Comparison of ENCODE assay signal across 9 cellular contexts in the genomic region with DNA sequence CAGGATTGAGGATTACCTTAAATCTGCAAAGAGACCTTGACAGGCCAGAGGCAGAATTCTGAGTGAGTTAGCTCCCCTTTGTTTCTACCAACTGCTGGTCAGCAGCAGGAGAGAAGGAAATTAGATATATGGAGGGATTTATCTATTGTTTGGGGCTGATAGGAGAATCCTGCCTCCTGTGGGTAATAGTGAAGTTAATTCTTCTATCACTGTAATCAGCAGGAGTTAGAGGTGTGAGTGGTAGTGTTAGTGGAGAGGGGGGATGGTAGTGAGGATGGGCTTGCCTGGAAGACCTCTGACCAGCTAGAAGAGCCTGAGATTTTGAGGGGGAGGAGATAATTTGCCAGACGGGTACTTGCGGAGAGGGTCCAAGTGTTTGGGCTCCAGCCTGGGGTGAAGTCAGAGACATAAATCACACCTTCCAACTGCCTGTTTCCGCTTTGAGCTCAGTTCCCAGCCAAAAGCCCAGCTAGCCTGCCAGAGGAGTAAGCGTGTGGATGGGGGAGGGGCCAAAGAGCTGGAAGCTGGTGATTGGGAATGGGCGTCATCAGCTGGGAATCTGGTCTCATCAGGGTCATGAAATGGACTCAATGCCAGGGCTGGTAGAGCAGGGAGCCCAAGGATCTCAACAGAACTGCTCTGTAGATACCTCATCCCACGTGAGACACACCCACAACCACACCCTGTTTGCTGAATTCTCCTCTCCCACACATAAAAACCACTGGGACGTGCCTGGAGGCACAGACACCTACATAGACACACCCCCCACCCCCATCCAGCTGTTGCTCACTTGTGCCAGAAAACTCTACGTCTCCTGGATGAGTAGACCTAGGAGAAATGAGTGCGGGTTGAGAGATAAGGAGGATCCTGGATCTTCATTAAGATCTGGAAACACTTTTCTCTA. TPM values are rescaled to one million over a fixed set of nuclear protein-coding genes. Genes with fewer than 3 reads are reported as not detected.
DNase-seq lines count a peak whose midpoint lies in the region; ATAC-seq and TF ChIP-seq lines count a peak whose summit lies in the region.
"Had no signal": no experiment of that assay in that cellular context is flagged by ENCODE, and none has a peak within 500 bp of the region (broad histone marks: within the 10 kb centered on the region; RNA-seq: fewer than 3 reads in every experiment).

No MANE protein-coding gene starts in this region.

- H3K27me3 ChIP-seq in lung (ENCODE audit: control insufficient read depth, insufficient read depth) = no peaks in the 10 kb centered on the region
- no peaks in the 10 kb centered on the region for H3K27me3 ChIP-seq in aorta (ENCODE audit: control insufficient read depth in 1 of 2, insufficient read depth in 2 of 2, low read length in 1 of 2)

- H3K4me3 ChIP-seq in cardiac fibroblast (replicated peaks in 1 of 2; ENCODE audit: low read depth in 2 of 2, low read length in 2 of 2) = no peak overlapping the region
- no peak overlapping the region for H3K4me3 ChIP-seq in lung
- H3K4me3 ChIP-seq in aorta (ENCODE audit: low read length in 2 of 2) = no peak overlapping the region

- peak; percentile 38 for ATAC-seq in activated naive CD8-positive, alpha-beta T cell treated with anti-CD3 and anti-CD28 coated beads, Interleukin-2, amount 10 ng/mL, durations not matched to agents 7 days and 5 days (ENCODE audit: low read depth)
- ATAC-seq in lung (ENCODE audit: insufficient read depth, low FRiP score) (peak; percentile 32), aorta (ENCODE audit: low FRiP score) (peak; percentile 76), HG03135 (IDR thresholded peaks at IDR 0.05; ENCODE audit: unreplicated experiment) (no peak)

- H3K4me1 ChIP-seq in lung (ENCODE audit: control insufficient read depth in 2 of 2, insufficient read depth in 2 of 2, low read length in 2 of 2) = peaks cover 18 to 19% of the 10 kb centered on the region in 2 donors
- H3K4me1 ChIP-seq in aorta (ENCODE audit: control insufficient read depth in 1 of 2, insufficient read depth in 2 of 2, low read length in 2 of 2) = peaks cover 2 to 11% of the 10 kb centered on the region in 2 donors

- intact Hi-C loops in aorta (cut with DNase I) = loop anchor here in 1 of 2 donors (2.0 kb wide), 1 partner anchor 13 kb away; the partner anchor contains the start of gene ITGA5

- H3K27me3 Mint-ChIP-seq in activated naive CD8-positive, alpha-beta T cell treated with anti-CD3 and anti-CD28 coated beads, Interleukin-2, amount 10 ng/mL, durations not matched to agents 7 days and 5 days = peaks cover 8% of the 10 kb centered on the region
- no peaks in the 10 kb centered on the region for H3K27me3 Mint-ChIP-seq in activated naive CD8-positive, alpha-beta T cell treated with anti-CD3 and anti-CD28 coated beads for 36 hours

- H3K9me3 ChIP-seq in lung (ENCODE audit: control insufficient read depth in 2 of 2, insufficient read depth in 1 of 2, low read length in 1 of 2) (no peaks in the 10 kb centered on the region), aorta (ENCODE audit: control insufficient read depth, low read length) (no peaks in the 10 kb centered on the region)

- no peak for TF ChIP-seq CTCF in cardiac fibroblast (IDR thresholded peaks at IDR 0.05; ENCODE audit: low read depth, low read length)
- no peak for TF ChIP-seq CTCF in lung (IDR thresholded peaks at IDR 0.05; ENCODE audit: control extremely low read depth, extremely low read depth)

- H3K27ac ChIP-seq in lung (ENCODE audit: low read depth in 1 of 2, low read length in 1 of 2) (peak overlapping the region; percentile 58 to 84), aorta (ENCODE audit: low read depth in 1 of 2, low read length in 2 of 2) (no peak overlapping the region)

- H3K9me3 Mint-ChIP-seq in activated naive CD8-positive, alpha-beta T cell treated with anti-CD3 and anti-CD28 coated beads, Interleukin-2, amount 10 ng/mL, durations not matched to agents 7 days and 5 days = no peaks in the 10 kb centered on the region
- H3K9me3 Mint-ChIP-seq in activated naive CD8-positive, alpha-beta T cell treated with anti-CD3 and anti-CD28 coated beads for 36 hours = no peaks in the 10 kb centered on the region

- peak; percentile 32 for DNase-seq in activated naive CD8-positive, alpha-beta T cell treated with anti-CD3 and anti-CD28 coated beads, Interleukin-2, amount 10 ng/mL, durations not matched to agents 7 days and 5 days
- no peak for DNase-seq in activated naive CD8-positive, alpha-beta T cell treated with anti-CD3 and anti-CD28 coated beads for 36 hours
- DNase-seq in cardiac fibroblast (ENCODE audit: low read depth in 2 of 2) (peak; percentile 86 to 91), lung (ENCODE audit: low spot score) (peak; percentile 43), aorta (peak; percentile 90 to 93), NCI-H1105 (lab: John Stamatoyannopoulos, UW) (no peak), inferior parietal cortex (ENCODE audit: extremely low spot score) (no peak)
- DNase-seq: MV-4-11 had no signal

- peak overlapping the region; percentile 66 for H3K4me3 Mint-ChIP-seq in activated naive CD8-positive, alpha-beta T cell treated with anti-CD3 and anti-CD28 coated beads, Interleukin-2, amount 10 ng/mL, durations not matched to agents 7 days and 5 days
- no peak overlapping the region for H3K4me3 Mint-ChIP-seq in activated naive CD8-positive, alpha-beta T cell treated with anti-CD3 and anti-CD28 coated beads for 36 hours

- H3K36me3 ChIP-seq in lung (ENCODE audit: control insufficient read depth in 2 of 2, insufficient read depth in 2 of 2, low read length in 2 of 2) = no peaks in the 10 kb centered on the region
- no peaks in the 10 kb centered on the region for H3K36me3 ChIP-seq in aorta (ENCODE audit: control insufficient read depth in 1 of 2, insufficient read depth in 2 of 2, low read length in 1 of 2)

- POLR2A ChIA-PET in activated naive CD8-positive, alpha-beta T cell treated with anti-CD3 and anti-CD28 coated beads, Interleukin-2, amount 10 ng/mL, durations not matched to agents 7 days and 5 days (lab: Charles Lee) = interaction anchor here (0.6 to 1.8 kb wide), 6 partner anchors 12 to 50 kb away, joined by 3 to 5 read pairs (median 3); no protein-coding TSS in a partner anchor

- H3K27ac Mint-ChIP-seq in activated naive CD8-positive, alpha-beta T cell treated with anti-CD3 and anti-CD28 coated beads, Interleukin-2, amount 10 ng/mL, durations not matched to agents 7 days and 5 days = peak overlapping the region; percentile 57
- no peak overlapping the region for H3K27ac Mint-ChIP-seq in activated naive CD8-positive, alpha-beta T cell treated with anti-CD3 and anti-CD28 coated beads for 36 hours

- H3K36me3 Mint-ChIP-seq in activated naive CD8-positive, alpha-beta T cell treated with anti-CD3 and anti-CD28 coated beads, Interleukin-2, amount 10 ng/mL, durations not matched to agents 7 days and 5 days = peaks cover 1% of the 10 kb centered on the region
- no peaks in the 10 kb centered on the region for H3K36me3 Mint-ChIP-seq in activated naive CD8-positive, alpha-beta T cell treated with anti-CD3 and anti-CD28 coated beads for 36 hours

- H3K4me1 Mint-ChIP-seq in activated naive CD8-positive, alpha-beta T cell treated with anti-CD3 and anti-CD28 coated beads, Interleukin-2, amount 10 ng/mL, durations not matched to agents 7 days and 5 days = peaks cover 38% of the 10 kb centered on the region
- peaks cover 30% of the 10 kb centered on the region for H3K4me1 Mint-ChIP-seq in activated naive CD8-positive, alpha-beta T cell treated with anti-CD3 and anti-CD28 coated beads for 36 hours

- 35 to 39% methylated on average over 9 of the region's 9 CpGs for WGBS in lung, 2 donors
- 18 to 24% methylated on average over 9 of the region's 9 CpGs for WGBS in aorta, 2 donors

RNA-seq across cellular contexts. Expression of gene ITGA5, which starts 13.1 kb away (rescaled TPM):
- 10 to 100 TPM; 84.5 to 90.6 TPM for total RNA-seq in activated naive CD8-positive, alpha-beta T cell treated with anti-CD3 and anti-CD28 coated beads, Interleukin-2, amount 10 ng/mL, durations not matched to agents 7 days and 5 days
- 10 to 100 TPM; 18.3 to 20.1 TPM for total RNA-seq in activated naive CD8-positive, alpha-beta T cell treated with anti-CD3 and anti-CD28 coated beads for 36 hours
- total RNA-seq in lung (100 to 1,000 TPM in 1 of 2 donors, 10 to 100 TPM in 1; 71.2 to 131 TPM), aorta (1,000 to 10,000 TPM in 1 of 2 donors, 100 to 1,000 TPM in 1; 241 to 1,416 TPM)
- polyA plus RNA-seq in lung (100 to 1,000 TPM in 1 of 2 donors, 10 to 100 TPM in 1; 39.8 to 134 TPM), aorta (100 to 1,000 TPM in 1 of 2 donors, 10 to 100 TPM in 1; 26.5 to 464 TPM)

RNA-seq across cellular contexts. Expression of gene GTSF1, which starts 41.2 kb away (rescaled TPM):
- 1 to 10 TPM; 7.4 to 9.3 TPM for total RNA-seq in activated naive CD8-positive, alpha-beta T cell treated with anti-CD3 and anti-CD28 coated beads, Interleukin-2, amount 10 ng/mL, durations not matched to agents 7 days and 5 days
- 1 to 10 TPM; 7.8 to 9.6 TPM for total RNA-seq in activated naive CD8-positive, alpha-beta T cell treated with anti-CD3 and anti-CD28 coated beads for 36 hours
- total RNA-seq in lung (1 to 10 TPM in 1 of 2 donors, under 1 TPM in 1; 0.68 to 1.2 TPM), aorta (not detected)
- polyA plus RNA-seq in lung (1 to 10 TPM in 1 of 2 donors, under 1 TPM in 1; 0.69 to 2.1 TPM), aorta (1 to 10 TPM in 1 of 2 donors, not detected in 1; 1.5 TPM)

RNA-seq across cellular contexts. Expression of gene ZNF385A, which starts 47.6 kb away (rescaled TPM):
- 1 to 10 TPM; 1.4 to 2.0 TPM for total RNA-seq in activated naive CD8-positive, alpha-beta T cell treated with anti-CD3 and anti-CD28 coated beads, Interleukin-2, amount 10 ng/mL, durations not matched to agents 7 days and 5 days
- 1 to 10 TPM; 1.0 to 1.1 TPM for total RNA-seq in activated naive CD8-positive, alpha-beta T cell treated with anti-CD3 and anti-CD28 coated beads for 36 hours
- 10 to 100 TPM in 1 of 2 donors, 1 to 10 TPM in 1; 7.6 to 26.1 TPM for total RNA-seq in lung
- 10 to 100 TPM; 15.3 to 17.9 TPM for polyA plus RNA-seq in lung
- 10 to 100 TPM; 22.2 to 27.6 TPM for total RNA-seq in aorta
- polyA plus RNA-seq in aorta = 10 to 100 TPM in 1 of 2 donors, 1 to 10 TPM in 1; 4.1 to 11.5 TPM

Comparison
In these comparisons a context has a peak if more than half of its experiments do, and no peak if none do; other contexts are left out.
1. DNase-seq: peak in activated naive CD8-positive, alpha-beta T cell treated with anti-CD3 and anti-CD28 coated beads, Interleukin-2, amount 10 ng/mL, durations not matched to agents 7 days and 5 days (single experiment), cardiac fibroblast (2 of 2), lung (single experiment) and aorta (2 of 2); none in activated naive CD8-positive, alpha-beta T cell treated with anti-CD3 and anti-CD28 coated beads for 36 hours (single experiment), NCI-H1105 (single experiment) and inferior parietal cortex (single experiment).
2. H3K27ac ChIP-seq: peak in lung (2 of 2); none in aorta (0 of 2).